ENCODE assay signal across 18 cellular contexts in genomic region chr15:60555291-60555690, GRCh38.
DNase-seq lines count a peak whose midpoint lies in the region; ATAC-seq lines count a peak whose summit lies in the region.
"Had no signal": no experiment of that assay in that cellular context is flagged by ENCODE, and none has a peak within 500 bp of the region (broad histone marks: within the 10 kb centered on the region; RNA-seq: fewer than 3 reads in every experiment).

No MANE protein-coding gene starts in this region.

- no peak for ATAC-seq in stimulated activated effector memory CD8-positive, alpha-beta T cell treated with anti-CD3 and anti-CD28 coated beads, Interleukin-12 subunit alpha, Interleukin-12 subunit beta, amount 100 ng/mL, for 72 hours
- no peak for ATAC-seq in GM21619 (IDR thresholded peaks at IDR 0.05; ENCODE audit: unreplicated experiment)
- ATAC-seq in HG02970 (IDR thresholded peaks at IDR 0.05; ENCODE audit: low FRiP score, unreplicated experiment) = no peak
- ATAC-seq: left colon had no signal

- H3K4me3 Mint-ChIP-seq in activated naive CD4-positive, alpha-beta T cell treated with anti-CD3 and anti-CD28 coated beads, Interleukin-2, amount 10 ng/mL, durations not matched to agents 7 days and 5 days = no peak overlapping the region
- H3K4me3 Mint-ChIP-seq in activated naive CD4-positive, alpha-beta T cell treated with anti-CD3 and anti-CD28 coated beads for 36 hours = no peak overlapping the region
- no peak overlapping the region for H3K4me3 Mint-ChIP-seq in activated CD4-positive, alpha-beta memory T cell treated with anti-CD3 and anti-CD28 coated beads, Interleukin-2, amount 10 ng/mL, durations not matched to agents 7 days and 5 days
- H3K4me3 Mint-ChIP-seq in stimulated activated effector memory CD8-positive, alpha-beta T cell treated with anti-CD3 and anti-CD28 coated beads, Interleukin-12 subunit alpha, Interleukin-12 subunit beta, amount 100 ng/mL, for 72 hours = peak overlapping the region; percentile 57
- H3K4me3 Mint-ChIP-seq: H9; T-helper 2 cell treated with Interferon-gamma antibody and Interleukin-4, amounts not matched to agents 5 μg/mL and 100 μg/mL, for 36 hours had no signal

- peaks cover 8% of the 10 kb centered on the region for H3K9me3 Mint-ChIP-seq in activated naive CD4-positive, alpha-beta T cell treated with anti-CD3 and anti-CD28 coated beads, Interleukin-2, amount 10 ng/mL, durations not matched to agents 7 days and 5 days
- H3K9me3 Mint-ChIP-seq in activated naive CD4-positive, alpha-beta T cell treated with anti-CD3 and anti-CD28 coated beads for 36 hours = peaks cover 6% of the 10 kb centered on the region
- peaks cover 6% of the 10 kb centered on the region for H3K9me3 Mint-ChIP-seq in activated CD4-positive, alpha-beta memory T cell treated with anti-CD3 and anti-CD28 coated beads, Interleukin-2, amount 10 ng/mL, durations not matched to agents 7 days and 5 days
- H3K9me3 Mint-ChIP-seq in stimulated activated effector memory CD8-positive, alpha-beta T cell treated with anti-CD3 and anti-CD28 coated beads, Interleukin-12 subunit alpha, Interleukin-12 subunit beta, amount 100 ng/mL, for 72 hours = no peaks in the 10 kb centered on the region
- H3K9me3 Mint-ChIP-seq: H9 had no signal

- intact Hi-C loops in activated naive CD4-positive, alpha-beta T cell treated with anti-CD3 and anti-CD28 coated beads for 36 hours (cut with micrococcal nuclease) = no loop called here

- H3K36me3 Mint-ChIP-seq in activated naive CD4-positive, alpha-beta T cell treated with anti-CD3 and anti-CD28 coated beads, Interleukin-2, amount 10 ng/mL, durations not matched to agents 7 days and 5 days = peaks cover 48% of the 10 kb centered on the region
- peaks cover 15% of the 10 kb centered on the region for H3K36me3 Mint-ChIP-seq in activated naive CD4-positive, alpha-beta T cell treated with anti-CD3 and anti-CD28 coated beads for 36 hours (ENCODE audit: low read depth)
- peaks cover 51% of the 10 kb centered on the region for H3K36me3 Mint-ChIP-seq in activated CD4-positive, alpha-beta memory T cell treated with anti-CD3 and anti-CD28 coated beads, Interleukin-2, amount 10 ng/mL, durations not matched to agents 7 days and 5 days (ENCODE audit: low read depth)
- H3K36me3 Mint-ChIP-seq in stimulated activated effector memory CD8-positive, alpha-beta T cell treated with anti-CD3 and anti-CD28 coated beads, Interleukin-12 subunit alpha, Interleukin-12 subunit beta, amount 100 ng/mL, for 72 hours = peaks cover 100% of the 10 kb centered on the region

- CTCF ChIA-PET in activated naive CD4-positive, alpha-beta T cell treated with anti-CD3 and anti-CD28 coated beads, Interleukin-2, amount 10 ng/mL, durations not matched to agents 7 days and 5 days (lab: Charles Lee) = interaction anchor here (0.7 kb wide), 1 partner anchor 16 kb away, joined by 3 read pairs; no protein-coding TSS in a partner anchor
- CTCF ChIA-PET in activated naive CD4-positive, alpha-beta T cell treated with anti-CD3 and anti-CD28 coated beads for 36 hours (lab: Charles Lee) = no interaction called here
- CTCF ChIA-PET in activated CD4-positive, alpha-beta memory T cell treated with anti-CD3 and anti-CD28 coated beads, Interleukin-2, amount 10 ng/mL, durations not matched to agents 7 days and 5 days (lab: Charles Lee) = interaction anchor here (0.8 to 7.9 kb wide), 3 partner anchors 35 to 585 kb away, joined by 6 to 55 read pairs (median 7); no protein-coding TSS in a partner anchor

- POLR2A ChIA-PET in activated CD4-positive, alpha-beta memory T cell treated with anti-CD3 and anti-CD28 coated beads, Interleukin-2, amount 10 ng/mL, durations not matched to agents 7 days and 5 days (lab: Charles Lee) = interaction anchor here (1.1 to 12.8 kb wide), 3 partner anchors 22 to 158 kb away, joined by 4 to 678 read pairs (median 12); partner anchors contain the start of gene ANXA2

- H3K27ac Mint-ChIP-seq in activated naive CD4-positive, alpha-beta T cell treated with anti-CD3 and anti-CD28 coated beads, Interleukin-2, amount 10 ng/mL, durations not matched to agents 7 days and 5 days = peak overlapping the region; percentile 12
- H3K27ac Mint-ChIP-seq in activated naive CD4-positive, alpha-beta T cell treated with anti-CD3 and anti-CD28 coated beads for 36 hours = no peak overlapping the region
- H3K27ac Mint-ChIP-seq in activated CD4-positive, alpha-beta memory T cell treated with anti-CD3 and anti-CD28 coated beads, Interleukin-2, amount 10 ng/mL, durations not matched to agents 7 days and 5 days = peak overlapping the region; percentile 44
- H3K27ac Mint-ChIP-seq in stimulated activated effector memory CD8-positive, alpha-beta T cell treated with anti-CD3 and anti-CD28 coated beads, Interleukin-12 subunit alpha, Interleukin-12 subunit beta, amount 100 ng/mL, for 72 hours = peak overlapping the region; percentile 94
- H3K27ac Mint-ChIP-seq: T-helper 2 cell treated with Interferon-gamma antibody and Interleukin-4, amounts not matched to agents 5 μg/mL and 100 μg/mL, for 36 hours had no signal

- H3K4me1 Mint-ChIP-seq in activated naive CD4-positive, alpha-beta T cell treated with anti-CD3 and anti-CD28 coated beads, Interleukin-2, amount 10 ng/mL, durations not matched to agents 7 days and 5 days = peaks cover 77% of the 10 kb centered on the region
- peaks cover 84% of the 10 kb centered on the region for H3K4me1 Mint-ChIP-seq in activated naive CD4-positive, alpha-beta T cell treated with anti-CD3 and anti-CD28 coated beads for 36 hours (ENCODE audit: low read depth)
- peaks cover 88% of the 10 kb centered on the region for H3K4me1 Mint-ChIP-seq in activated CD4-positive, alpha-beta memory T cell treated with anti-CD3 and anti-CD28 coated beads, Interleukin-2, amount 10 ng/mL, durations not matched to agents 7 days and 5 days
- H3K4me1 Mint-ChIP-seq in stimulated activated effector memory CD8-positive, alpha-beta T cell treated with anti-CD3 and anti-CD28 coated beads, Interleukin-12 subunit alpha, Interleukin-12 subunit beta, amount 100 ng/mL, for 72 hours = peaks cover 91% of the 10 kb centered on the region

- DNase-seq in activated naive CD4-positive, alpha-beta T cell treated with anti-CD3 and anti-CD28 coated beads, Interleukin-2, amount 10 ng/mL, durations not matched to agents 7 days and 5 days = no peak
- DNase-seq in activated naive CD4-positive, alpha-beta T cell treated with anti-CD3 and anti-CD28 coated beads for 36 hours = no peak
- peak; percentile 81 for DNase-seq in NCI-H2081 treated with DMSO at 0.1 percent for 48 hours (lab: John Stamatoyannopoulos, UW)
- no peak for DNase-seq in activated CD4-positive, alpha-beta memory T cell treated with anti-CD3 and anti-CD28 coated beads, Interleukin-2, amount 10 ng/mL, durations not matched to agents 7 days and 5 days
- peak in 1 of 2 donors; percentile 39 for DNase-seq in stimulated activated effector memory CD8-positive, alpha-beta T cell treated with anti-CD3 and anti-CD28 coated beads, Interleukin-12 subunit alpha, Interleukin-12 subunit beta, amount 100 ng/mL, for 72 hours (ENCODE audit: low spot score in 2 of 2)
- no peak for DNase-seq in glomerular visceral epithelial cell (ENCODE audit: extremely low spot score)
- DNase-seq: ACHN; activated CD4-positive, CD25-positive, alpha-beta regulatory T cell treated with anti-CD3 and anti-CD28 coated beads, Interleukin-2, amount 50 U/mL, for 72 hours; amniotic stem cell; effector CD8-positive, alpha-beta T cell; H9; hypothalamus; left colon; NCI-H2171; Right ventricle myocardium superior had no signal

- no peaks in the 10 kb centered on the region for H3K27me3 Mint-ChIP-seq in activated naive CD4-positive, alpha-beta T cell treated with anti-CD3 and anti-CD28 coated beads, Interleukin-2, amount 10 ng/mL, durations not matched to agents 7 days and 5 days
- no peaks in the 10 kb centered on the region for H3K27me3 Mint-ChIP-seq in activated naive CD4-positive, alpha-beta T cell treated with anti-CD3 and anti-CD28 coated beads for 36 hours (ENCODE audit: low read depth)
- no peaks in the 10 kb centered on the region for H3K27me3 Mint-ChIP-seq in activated CD4-positive, alpha-beta memory T cell treated with anti-CD3 and anti-CD28 coated beads, Interleukin-2, amount 10 ng/mL, durations not matched to agents 7 days and 5 days
